ENCODE assay signal across 15 cellular contexts in genomic region chr2:136297974-136298373, GRCh38.
"Had no signal": no experiment of that assay in that cellular context is flagged by ENCODE, and none has a peak within 500 bp of the region (broad histone marks: within the 10 kb centered on the region; RNA-seq: fewer than 3 reads in every experiment).

No MANE protein-coding gene starts in this region.

- H3K4me1 Mint-ChIP-seq: activated CD8-positive, alpha-beta memory T cell treated with anti-CD3 and anti-CD28 coated beads, Interleukin-2, amount 10 ng/mL, durations not matched to agents 7 days and 5 days had no signal

- H3K27me3 Mint-ChIP-seq: activated T-cell treated with anti-CD3 and anti-CD28 coated beads, Interleukin-2, amount 50 U/mL, for 24 hours; stimulated activated naive CD8-positive, alpha-beta T cell treated with anti-CD3 and anti-CD28 coated beads, Interleukin-15, amount 100 ng/mL, for 72 hours had no signal

- H3K36me3 Mint-ChIP-seq: activated CD4-positive, alpha-beta memory T cell treated with anti-CD3 and anti-CD28 coated beads for 36 hours; activated CD8-positive, alpha-beta memory T cell treated with anti-CD3 and anti-CD28 coated beads, Interleukin-2, amount 10 ng/mL, durations not matched to agents 7 days and 5 days; neural progenitor cell; type B pancreatic cell had no signal

- H3K27ac Mint-ChIP-seq: activated CD4-positive, alpha-beta memory T cell treated with anti-CD3 and anti-CD28 coated beads for 36 hours; activated CD8-positive, alpha-beta memory T cell treated with anti-CD3 and anti-CD28 coated beads, Interleukin-2, amount 10 ng/mL, durations not matched to agents 7 days and 5 days; activated T-cell treated with anti-CD3 and anti-CD28 coated beads, Interleukin-2, amount 50 U/mL, for 24 hours; neural progenitor cell; stimulated activated naive CD8-positive, alpha-beta T cell treated with anti-CD3 and anti-CD28 coated beads, Interleukin-15, amount 100 ng/mL, for 72 hours; type B pancreatic cell had no signal

- H3K9me3 Mint-ChIP-seq: activated CD4-positive, alpha-beta memory T cell treated with anti-CD3 and anti-CD28 coated beads for 36 hours; activated T-cell treated with anti-CD3 and anti-CD28 coated beads, Interleukin-2, amount 50 U/mL, for 24 hours; neural progenitor cell; stimulated activated naive CD8-positive, alpha-beta T cell treated with anti-CD3 and anti-CD28 coated beads, Interleukin-15, amount 100 ng/mL, for 72 hours; type B pancreatic cell had no signal

- DNase-seq: activated CD4-positive, alpha-beta memory T cell treated with anti-CD3 and anti-CD28 coated beads for 36 hours; activated CD8-positive, alpha-beta memory T cell treated with anti-CD3 and anti-CD28 coated beads, Interleukin-2, amount 10 ng/mL, durations not matched to agents 7 days and 5 days; activated naive CD4-positive, alpha-beta T cell treated with anti-CD3 and anti-CD28 coated beads, Interleukin-2, amount 50 U/mL, for 16 hours; activated T-cell treated with anti-CD3 and anti-CD28 coated beads, Interleukin-2, amount 50 U/mL, for 24 hours; adrenal gland; dorsolateral prefrontal cortex; islet precursor cell; midbrain; ovary; sigmoid colon; spleen; stimulated activated naive CD8-positive, alpha-beta T cell treated with anti-CD3 and anti-CD28 coated beads, Interleukin-15, amount 100 ng/mL, for 72 hours; WERI-Rb-1 had no signal

- H3K4me3 Mint-ChIP-seq: activated CD4-positive, alpha-beta memory T cell treated with anti-CD3 and anti-CD28 coated beads for 36 hours; activated CD8-positive, alpha-beta memory T cell treated with anti-CD3 and anti-CD28 coated beads, Interleukin-2, amount 10 ng/mL, durations not matched to agents 7 days and 5 days; activated T-cell treated with anti-CD3 and anti-CD28 coated beads, Interleukin-2, amount 50 U/mL, for 24 hours; neural progenitor cell; stimulated activated naive CD8-positive, alpha-beta T cell treated with anti-CD3 and anti-CD28 coated beads, Interleukin-15, amount 100 ng/mL, for 72 hours; type B pancreatic cell had no signal
